In the genomic region with DNA sequence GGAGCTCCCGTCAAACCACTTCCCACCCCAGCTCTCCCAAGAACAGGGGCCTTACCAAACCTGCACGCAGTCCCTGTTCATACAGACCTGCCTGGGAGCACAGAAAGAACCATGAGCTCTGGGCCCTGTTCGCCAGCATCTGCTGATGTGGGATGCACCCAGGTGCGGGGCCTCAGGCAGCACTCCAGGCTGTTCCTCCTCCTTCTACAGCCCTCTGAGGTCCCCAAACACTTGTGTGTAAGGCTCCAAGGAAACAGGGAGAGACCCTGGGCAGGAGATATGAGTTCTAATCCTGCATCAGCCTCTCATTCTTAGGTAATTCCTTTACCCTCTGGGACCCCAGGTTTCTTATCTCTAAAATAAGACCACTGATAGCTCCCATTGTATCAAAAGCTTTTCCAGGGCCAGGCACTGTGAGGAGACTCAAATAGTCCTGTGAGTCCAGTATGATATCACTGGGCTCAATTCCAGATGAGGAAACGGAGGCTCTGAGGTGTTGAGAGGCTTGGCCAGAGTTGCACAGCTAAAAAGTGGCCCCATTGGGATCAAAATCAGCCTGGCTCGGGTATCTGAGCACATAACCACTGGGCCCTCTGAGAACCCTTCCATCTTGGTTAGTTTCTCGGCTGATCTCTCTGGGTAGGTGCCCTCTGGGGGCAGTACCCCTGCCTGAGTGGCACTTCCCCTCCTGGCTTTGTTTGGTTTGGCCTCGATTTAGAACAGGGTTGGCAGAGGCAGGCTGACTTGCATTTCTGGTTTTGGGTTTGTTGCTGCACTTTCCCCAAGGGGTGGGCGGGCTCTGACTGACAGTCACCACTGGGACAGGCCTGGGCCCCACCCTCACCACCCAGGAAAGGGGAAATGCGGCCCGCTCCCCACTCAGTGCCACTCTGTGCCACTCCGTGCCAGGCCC, we compare ENCODE assay signal across 8 cellular contexts.
DNase-seq lines count a peak whose midpoint lies in the region; ATAC-seq and TF ChIP-seq lines count a peak whose summit lies in the region.

No MANE protein-coding gene starts in this region.

- H3K27ac ChIP-seq in CD4-positive, alpha-beta T cell (ENCODE audit: low read depth, low read length), result peak overlapping the region; percentile 77
- H3K27ac ChIP-seq in skeletal muscle tissue (ENCODE audit: low read depth, low read length), result peak overlapping the region; percentile 8

- H3K27me3 ChIP-seq in CD4-positive, alpha-beta T cell (ENCODE audit: control insufficient read depth, insufficient read depth, low read length), result no peaks in the 10 kb centered on the region
- no peaks in the 10 kb centered on the region for H3K27me3 ChIP-seq in skeletal muscle tissue (ENCODE audit: control insufficient read depth in 3 of 3, insufficient read depth in 3 of 3, low read length in 3 of 3)

- peaks cover 23% of the 10 kb centered on the region for H3K36me3 Mint-ChIP-seq in CD4-positive, alpha-beta T cell (ENCODE audit: low read depth)
- peaks cover 45% of the 10 kb centered on the region for H3K36me3 Mint-ChIP-seq in activated T-helper 17 cell treated with anti-CD3 and anti-CD28 coated beads, Interleukin-2, amount 50 U/mL, for 72 hours (ENCODE audit: low read depth)

- H3K27ac Mint-ChIP-seq in CD4-positive, alpha-beta T cell, result peak overlapping the region; percentile 94
- peak overlapping the region; percentile 74 for H3K27ac Mint-ChIP-seq in activated T-helper 17 cell treated with anti-CD3 and anti-CD28 coated beads, Interleukin-2, amount 50 U/mL, for 72 hours

- peak overlapping the region in 1 of 3 donors; percentile 57 for H3K9ac ChIP-seq in skeletal muscle tissue (ENCODE audit: low read depth in 1 of 3, low read length in 3 of 3)

- peak; percentile 13 to 61 (median 42) for DNase-seq in CD4-positive, alpha-beta T cell
- DNase-seq in NCI-H2029 (lab: John Stamatoyannopoulos, UW) (peak; percentile 88), Right ventricle myocardium superior (peak; percentile 90), 8988T (no peak), iPS-NIHi7 (ENCODE audit: extremely low spot score) (no peak)

- peaks cover 6 to 22% (median 7%) of the 10 kb centered on the region in 3 donors for H3K36me3 ChIP-seq in skeletal muscle tissue (ENCODE audit: control insufficient read depth in 3 of 3, insufficient read depth in 3 of 3, low read length in 3 of 3)

- intact Hi-C loops in CD4-positive, alpha-beta T cell (cut with DNase I, micrococcal nuclease), result loop anchor here (2.0 to 5.0 kb wide), 6 partner anchors 63 to 358 kb away; partner anchors contain the start of genes ALAD (in 2 of the 2), CDC26 (in 2 of the 2), PRPF4 (in 2 of the 2) and FKBP15 (in 1 of the 2)
- intact Hi-C loops in Right ventricle myocardium superior (cut with DNase I), result no loop called here

- no peak overlapping the region for H3K4me3 ChIP-seq in skeletal muscle tissue (ENCODE audit: low read length in 3 of 3)

- H3K27me3 Mint-ChIP-seq in CD4-positive, alpha-beta T cell, result no peaks in the 10 kb centered on the region
- no peaks in the 10 kb centered on the region for H3K27me3 Mint-ChIP-seq in activated T-helper 17 cell treated with anti-CD3 and anti-CD28 coated beads, Interleukin-2, amount 50 U/mL, for 72 hours

- H3K4me1 ChIP-seq in skeletal muscle tissue (ENCODE audit: control insufficient read depth in 3 of 3, insufficient read depth in 3 of 3, low read length in 3 of 3), result peaks cover 42 to 59% (median 49%) of the 10 kb centered on the region in 3 donors

- POLR2A ChIA-PET in CD4-positive, alpha-beta T cell (lab: Charles Lee), result interaction anchor here (0.6 to 5.6 kb wide), 9 partner anchors 9 to 311 kb away, joined by 3 to 59 read pairs (median 14); partner anchors contain the start of genes C9orf43 and POLE3

- no peaks in the 10 kb centered on the region for H3K9me3 ChIP-seq in CD4-positive, alpha-beta T cell (ENCODE audit: control insufficient read depth, low read length)
- H3K9me3 ChIP-seq in skeletal muscle tissue (ENCODE audit: control insufficient read depth in 3 of 3, low read length in 3 of 3), result no peaks in the 10 kb centered on the region

- peak overlapping the region; percentile 85 for H3K4me3 Mint-ChIP-seq in CD4-positive, alpha-beta T cell
- H3K4me3 Mint-ChIP-seq in activated T-helper 17 cell treated with anti-CD3 and anti-CD28 coated beads, Interleukin-2, amount 50 U/mL, for 72 hours, result peak overlapping the region; percentile 75

- ATAC-seq in CD4-positive, alpha-beta T cell (ENCODE audit: poor library complexity), result peak; percentile 29
- peak; percentile 61 for ATAC-seq in activated T-helper 17 cell treated with anti-CD3 and anti-CD28 coated beads, Interleukin-2, amount 50 U/mL, for 72 hours (replicated peaks)
- ATAC-seq in Right ventricle myocardium superior (ENCODE audit: poor library complexity), result peak; percentile 61
- ATAC-seq in HG02588 (IDR thresholded peaks at IDR 0.05; ENCODE audit: unreplicated experiment), result no peak

- H3K4me1 Mint-ChIP-seq in CD4-positive, alpha-beta T cell (ENCODE audit: low read depth), result peaks cover 80% of the 10 kb centered on the region
- peaks cover 63% of the 10 kb centered on the region for H3K4me1 Mint-ChIP-seq in activated T-helper 17 cell treated with anti-CD3 and anti-CD28 coated beads, Interleukin-2, amount 50 U/mL, for 72 hours

- H3K9me3 Mint-ChIP-seq in CD4-positive, alpha-beta T cell, result no peaks in the 10 kb centered on the region
- no peaks in the 10 kb centered on the region for H3K9me3 Mint-ChIP-seq in activated T-helper 17 cell treated with anti-CD3 and anti-CD28 coated beads, Interleukin-2, amount 50 U/mL, for 72 hours

- CTCF ChIA-PET in CD4-positive, alpha-beta T cell (lab: Charles Lee), result interaction anchor here (1.2 to 1.5 kb wide), 2 partner anchors 11 to 179 kb away, joined by 4 to 5 read pairs; partner anchors contain the start of gene ALAD

- TF ChIP-seq CTCF in CD4-positive, alpha-beta T cell (IDR thresholded peaks at IDR 0.05), result no peak

Comparison
In these comparisons a context has a peak if more than half of its experiments do, and no peak if none do; other contexts are left out.
1. DNase-seq: peak in CD4-positive, alpha-beta T cell (10 of 10), NCI-H2029 (single experiment) and Right ventricle myocardium superior (single experiment); none in 8988T (single experiment) and iPS-NIHi7 (single experiment).